Comparison of ENCODE assay signal across 8 cellular contexts in the genomic region with DNA sequence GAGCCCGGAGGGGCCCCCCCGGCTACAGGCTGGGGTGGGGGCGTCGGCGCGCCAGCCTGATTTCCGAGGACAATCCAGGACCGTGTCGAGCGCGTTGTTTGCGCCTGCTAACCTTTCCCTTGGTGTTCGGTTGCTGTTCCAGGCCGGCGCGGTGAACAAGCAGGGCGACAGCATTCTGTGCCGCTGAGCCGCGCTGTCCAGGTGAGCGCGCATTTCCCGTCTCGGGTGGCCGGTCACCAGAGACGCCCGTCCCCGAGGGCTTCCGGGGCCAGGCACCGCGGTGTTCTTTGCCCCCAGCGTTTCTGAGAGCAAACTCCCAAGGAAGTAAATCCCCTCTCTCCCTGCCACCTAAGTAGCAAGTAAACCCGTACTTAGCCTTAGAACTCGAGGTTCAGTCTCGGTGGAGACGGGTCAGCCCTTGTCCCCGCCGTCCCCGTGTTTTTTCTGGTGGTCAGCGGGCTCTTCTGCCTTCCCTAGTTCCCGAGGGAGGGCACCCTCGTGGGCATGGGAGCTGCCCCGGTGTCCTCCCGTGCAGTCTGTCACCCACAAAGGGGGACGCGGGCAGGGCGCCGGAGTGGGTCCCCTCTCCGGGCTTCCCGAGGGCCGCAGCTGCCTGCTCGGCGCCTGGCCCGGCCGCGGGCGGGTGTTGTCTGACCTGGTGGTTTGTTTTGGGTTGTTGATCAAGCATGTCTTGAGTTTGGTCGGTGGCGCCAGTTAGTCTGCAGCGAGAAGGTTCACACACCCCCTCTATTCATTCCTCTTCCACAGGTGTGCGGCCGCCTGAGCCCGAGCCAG. TPM values are rescaled to one million over a fixed set of nuclear protein-coding genes. Genes with fewer than 3 reads are reported as not detected.
A peak's percentile ranks its signal among the peaks of the same experiment; 100 is the strongest.
DNase-seq lines count a peak whose midpoint lies in the region; ATAC-seq and TF ChIP-seq lines count a peak whose summit lies in the region.

No MANE protein-coding gene starts in this region.

- CTCF ChIA-PET in BJ (lab: Yijun Ruan, JAX): interaction anchor here (0.6 to 0.9 kb wide), 2 partner anchors 10 to 18 kb away, joined by 3 read pairs; no protein-coding TSS in a partner anchor

- H3K27me3 ChIP-seq in BJ (ENCODE audit: control insufficient read depth, insufficient read depth, low read length) (no peaks in the 10 kb centered on the region; the same call in 1 of the 2 replicates), heart left ventricle (peaks cover 0 to 67% (median 9%) of the 10 kb centered on the region in 9 donors)

- peak; percentile 43 for ATAC-seq in HG02759 (IDR thresholded peaks at IDR 0.05; ENCODE audit: unreplicated experiment)
- ATAC-seq in heart left ventricle: peak in 2 of 4 donors; percentile 2 to 8
- no peak for ATAC-seq in HG03457 (IDR thresholded peaks at IDR 0.05; ENCODE audit: unreplicated experiment)
- ATAC-seq in GM19397 (IDR thresholded peaks at IDR 0.05; ENCODE audit: unreplicated experiment): no peak

- TF ChIP-seq POLR2A in heart left ventricle (IDR thresholded peaks at IDR 0.05): no peak

- H3K9me3 ChIP-seq in SK-N-MC (ENCODE audit: low read depth, low read length) (no peaks in the 10 kb centered on the region), heart left ventricle (no peaks in the 10 kb centered on the region)

- peak overlapping the region; percentile 89 for H3K9ac ChIP-seq in SK-N-MC (ENCODE audit: insufficient read length)

- WGBS in heart left ventricle, 4 donors: 1 to 3% (median 2%) methylated on average over 14 to 63 of the region's 63 CpGs

- TF ChIP-seq CTCF in BJ (IDR thresholded peaks at IDR 0.05; ENCODE audit: insufficient read depth, low read depth, low read length) (no peak), heart left ventricle (IDR thresholded peaks at IDR 0.05) (no peak)

- H3K27ac ChIP-seq in SK-N-MC: no peak overlapping the region
- peak overlapping the region in 10 of 12 donors; percentile 2 to 89 (median 68) for H3K27ac ChIP-seq in heart left ventricle

- no peaks in the 10 kb centered on the region for H3K36me3 ChIP-seq in BJ (ENCODE audit: control insufficient read depth, insufficient read depth, low read length)
- peaks cover 21% of the 10 kb centered on the region for H3K36me3 ChIP-seq in SK-N-MC (ENCODE audit: insufficient read depth, low read length)
- H3K36me3 ChIP-seq in heart left ventricle: no peaks in the 10 kb centered on the region

- intact Hi-C loops in heart left ventricle (cut with DNase I): no loop called here

- DNase-seq in BJ (ENCODE audit: low read depth): no peak
- DNase-seq in SK-N-MC (ENCODE audit: low read depth, low spot score): no peak
- peak; percentile 12 to 65 (median 34) for DNase-seq in heart left ventricle
- peak; percentile 52 for DNase-seq in renal cortical epithelial cell (ENCODE audit: low read depth)
- DNase-seq in putamen (ENCODE audit: low spot score): no peak

- H3K4me1 ChIP-seq in heart left ventricle: peaks cover 0 to 19% (median 7%) of the 10 kb centered on the region in 12 donors

- peak overlapping the region; percentile 73 for H3K4me3 ChIP-seq in BJ (ENCODE audit: low read depth, low read length)
- H3K4me3 ChIP-seq in SK-N-MC: peak overlapping the region; percentile 83
- H3K4me3 ChIP-seq in heart left ventricle: peak overlapping the region; percentile 57 to 84 (median 62)

- POLR2A ChIA-PET in BJ (lab: Charles Lee): no interaction called here

RNA-seq across cellular contexts. Expression of a gene that starts 1.5 kb away (rescaled TPM):
- 2.2 and 3.1 TPM in 2 replicates for polyA plus RNA-seq in BJ (2011; rRNA removed)
- 1.5 and 2.5 TPM in 2 replicates for polyA minus RNA-seq in BJ (2011; rRNA and poly(A)+ RNA removed)
- 10 to 100 TPM in 1 of 9 donors, 1 to 10 TPM in 8; 1.5 to 29.6 (median 2.7) TPM for total RNA-seq in heart left ventricle
- 1 to 10 TPM; 3.7 to 5.9 TPM for polyA plus RNA-seq in heart left ventricle
- total RNA-seq in renal cortical epithelial cell: 7.6 and 17.3 TPM in 2 replicates

Comparison
In these comparisons a context has a peak if more than half of its experiments do, and no peak if none do; other contexts are left out.
1. DNase-seq: peak in heart left ventricle (5 of 5) and renal cortical epithelial cell (single experiment); none in BJ (single experiment), SK-N-MC (single experiment) and putamen (single experiment).
2. Peak in every context shown above with its lines, with median percentiles within 50 percentile points of each other: H3K4me3 ChIP-seq.